ENCODE assay signal across 1 cellular context in the genomic region with DNA sequence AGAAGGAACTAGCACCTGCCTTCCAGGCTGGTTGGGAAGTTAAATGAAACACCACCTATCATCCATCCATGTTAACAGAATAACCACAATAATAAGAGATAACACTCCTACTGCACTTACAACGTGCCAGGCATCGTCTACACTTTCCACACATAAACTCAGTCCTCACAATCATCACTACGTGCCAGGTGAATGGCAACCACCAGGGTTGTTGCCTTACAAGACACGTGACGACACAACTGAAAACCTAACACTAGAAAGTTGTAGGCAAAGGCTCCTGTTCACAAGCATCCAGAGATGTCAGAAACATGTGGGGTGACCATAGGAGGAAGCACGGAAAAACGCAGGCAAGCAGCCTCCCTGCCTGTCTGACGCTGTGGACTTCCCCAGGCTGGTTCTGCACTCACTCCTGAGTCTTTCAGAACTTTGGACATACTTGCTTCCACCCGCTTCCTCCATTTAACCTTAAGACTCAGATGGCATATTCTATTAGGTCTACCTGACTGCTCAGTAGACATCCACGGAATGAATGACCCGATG.
TF ChIP-seq lines count a peak whose summit lies in the region.

No MANE protein-coding gene starts in this region.

TF ChIP-seq in GM23338, 12 proteins besides CTCF, POLR2A, EP300 and RAD21 (continued from another document):
- TF ChIP-seq, protein P1, sequence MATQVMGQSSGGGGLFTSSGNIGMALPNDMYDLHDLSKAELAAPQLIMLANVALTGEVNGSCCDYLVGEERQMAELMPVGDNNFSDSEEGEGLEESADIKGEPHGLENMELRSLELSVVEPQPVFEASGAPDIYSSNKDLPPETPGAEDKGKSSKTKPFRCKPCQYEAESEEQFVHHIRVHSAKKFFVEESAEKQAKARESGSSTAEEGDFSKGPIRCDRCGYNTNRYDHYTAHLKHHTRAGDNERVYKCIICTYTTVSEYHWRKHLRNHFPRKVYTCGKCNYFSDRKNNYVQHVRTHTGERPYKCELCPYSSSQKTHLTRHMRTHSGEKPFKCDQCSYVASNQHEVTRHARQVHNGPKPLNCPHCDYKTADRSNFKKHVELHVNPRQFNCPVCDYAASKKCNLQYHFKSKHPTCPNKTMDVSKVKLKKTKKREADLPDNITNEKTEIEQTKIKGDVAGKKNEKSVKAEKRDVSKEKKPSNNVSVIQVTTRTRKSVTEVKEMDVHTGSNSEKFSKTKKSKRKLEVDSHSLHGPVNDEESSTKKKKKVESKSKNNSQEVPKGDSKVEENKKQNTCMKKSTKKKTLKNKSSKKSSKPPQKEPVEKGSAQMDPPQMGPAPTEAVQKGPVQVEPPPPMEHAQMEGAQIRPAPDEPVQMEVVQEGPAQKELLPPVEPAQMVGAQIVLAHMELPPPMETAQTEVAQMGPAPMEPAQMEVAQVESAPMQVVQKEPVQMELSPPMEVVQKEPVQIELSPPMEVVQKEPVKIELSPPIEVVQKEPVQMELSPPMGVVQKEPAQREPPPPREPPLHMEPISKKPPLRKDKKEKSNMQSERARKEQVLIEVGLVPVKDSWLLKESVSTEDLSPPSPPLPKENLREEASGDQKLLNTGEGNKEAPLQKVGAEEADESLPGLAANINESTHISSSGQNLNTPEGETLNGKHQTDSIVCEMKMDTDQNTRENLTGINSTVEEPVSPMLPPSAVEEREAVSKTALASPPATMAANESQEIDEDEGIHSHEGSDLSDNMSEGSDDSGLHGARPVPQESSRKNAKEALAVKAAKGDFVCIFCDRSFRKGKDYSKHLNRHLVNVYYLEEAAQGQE (IDR thresholded peaks at IDR 0.05; ENCODE audit: unreplicated experiment) = no peak
- TF ChIP-seq POLR2AphosphoS5 (IDR thresholded peaks at IDR 0.05; ENCODE audit: low read depth) (no peak), STAT1 (IDR thresholded peaks at IDR 0.05; ENCODE audit: unreplicated experiment) (no peak), NANOG (IDR thresholded peaks at IDR 0.05; ENCODE audit: borderline replicate concordance) (no peak), CREB1 (CRISPR knock-in tag; IDR thresholded peaks at IDR 0.05; ENCODE audit: low read depth) (no peak), ZNF331 (CRISPR knock-in tag; IDR thresholded peaks at IDR 0.05; ENCODE audit: low read depth) (no peak), EZH2 (IDR thresholded peaks at IDR 0.05; ENCODE audit: low read depth, unreplicated experiment) (no peak), ZNF114 (CRISPR knock-in tag; IDR thresholded peaks at IDR 0.05) (no peak), JUNB (IDR thresholded peaks at IDR 0.05; ENCODE audit: unreplicated experiment) (no peak)
- TF ChIP-seq, protein P2, sequence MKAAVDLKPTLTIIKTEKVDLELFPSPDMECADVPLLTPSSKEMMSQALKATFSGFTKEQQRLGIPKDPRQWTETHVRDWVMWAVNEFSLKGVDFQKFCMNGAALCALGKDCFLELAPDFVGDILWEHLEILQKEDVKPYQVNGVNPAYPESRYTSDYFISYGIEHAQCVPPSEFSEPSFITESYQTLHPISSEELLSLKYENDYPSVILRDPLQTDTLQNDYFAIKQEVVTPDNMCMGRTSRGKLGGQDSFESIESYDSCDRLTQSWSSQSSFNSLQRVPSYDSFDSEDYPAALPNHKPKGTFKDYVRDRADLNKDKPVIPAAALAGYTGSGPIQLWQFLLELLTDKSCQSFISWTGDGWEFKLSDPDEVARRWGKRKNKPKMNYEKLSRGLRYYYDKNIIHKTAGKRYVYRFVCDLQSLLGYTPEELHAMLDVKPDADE (IDR thresholded peaks at IDR 0.05) = no peak
- TF ChIP-seq, protein P3, sequence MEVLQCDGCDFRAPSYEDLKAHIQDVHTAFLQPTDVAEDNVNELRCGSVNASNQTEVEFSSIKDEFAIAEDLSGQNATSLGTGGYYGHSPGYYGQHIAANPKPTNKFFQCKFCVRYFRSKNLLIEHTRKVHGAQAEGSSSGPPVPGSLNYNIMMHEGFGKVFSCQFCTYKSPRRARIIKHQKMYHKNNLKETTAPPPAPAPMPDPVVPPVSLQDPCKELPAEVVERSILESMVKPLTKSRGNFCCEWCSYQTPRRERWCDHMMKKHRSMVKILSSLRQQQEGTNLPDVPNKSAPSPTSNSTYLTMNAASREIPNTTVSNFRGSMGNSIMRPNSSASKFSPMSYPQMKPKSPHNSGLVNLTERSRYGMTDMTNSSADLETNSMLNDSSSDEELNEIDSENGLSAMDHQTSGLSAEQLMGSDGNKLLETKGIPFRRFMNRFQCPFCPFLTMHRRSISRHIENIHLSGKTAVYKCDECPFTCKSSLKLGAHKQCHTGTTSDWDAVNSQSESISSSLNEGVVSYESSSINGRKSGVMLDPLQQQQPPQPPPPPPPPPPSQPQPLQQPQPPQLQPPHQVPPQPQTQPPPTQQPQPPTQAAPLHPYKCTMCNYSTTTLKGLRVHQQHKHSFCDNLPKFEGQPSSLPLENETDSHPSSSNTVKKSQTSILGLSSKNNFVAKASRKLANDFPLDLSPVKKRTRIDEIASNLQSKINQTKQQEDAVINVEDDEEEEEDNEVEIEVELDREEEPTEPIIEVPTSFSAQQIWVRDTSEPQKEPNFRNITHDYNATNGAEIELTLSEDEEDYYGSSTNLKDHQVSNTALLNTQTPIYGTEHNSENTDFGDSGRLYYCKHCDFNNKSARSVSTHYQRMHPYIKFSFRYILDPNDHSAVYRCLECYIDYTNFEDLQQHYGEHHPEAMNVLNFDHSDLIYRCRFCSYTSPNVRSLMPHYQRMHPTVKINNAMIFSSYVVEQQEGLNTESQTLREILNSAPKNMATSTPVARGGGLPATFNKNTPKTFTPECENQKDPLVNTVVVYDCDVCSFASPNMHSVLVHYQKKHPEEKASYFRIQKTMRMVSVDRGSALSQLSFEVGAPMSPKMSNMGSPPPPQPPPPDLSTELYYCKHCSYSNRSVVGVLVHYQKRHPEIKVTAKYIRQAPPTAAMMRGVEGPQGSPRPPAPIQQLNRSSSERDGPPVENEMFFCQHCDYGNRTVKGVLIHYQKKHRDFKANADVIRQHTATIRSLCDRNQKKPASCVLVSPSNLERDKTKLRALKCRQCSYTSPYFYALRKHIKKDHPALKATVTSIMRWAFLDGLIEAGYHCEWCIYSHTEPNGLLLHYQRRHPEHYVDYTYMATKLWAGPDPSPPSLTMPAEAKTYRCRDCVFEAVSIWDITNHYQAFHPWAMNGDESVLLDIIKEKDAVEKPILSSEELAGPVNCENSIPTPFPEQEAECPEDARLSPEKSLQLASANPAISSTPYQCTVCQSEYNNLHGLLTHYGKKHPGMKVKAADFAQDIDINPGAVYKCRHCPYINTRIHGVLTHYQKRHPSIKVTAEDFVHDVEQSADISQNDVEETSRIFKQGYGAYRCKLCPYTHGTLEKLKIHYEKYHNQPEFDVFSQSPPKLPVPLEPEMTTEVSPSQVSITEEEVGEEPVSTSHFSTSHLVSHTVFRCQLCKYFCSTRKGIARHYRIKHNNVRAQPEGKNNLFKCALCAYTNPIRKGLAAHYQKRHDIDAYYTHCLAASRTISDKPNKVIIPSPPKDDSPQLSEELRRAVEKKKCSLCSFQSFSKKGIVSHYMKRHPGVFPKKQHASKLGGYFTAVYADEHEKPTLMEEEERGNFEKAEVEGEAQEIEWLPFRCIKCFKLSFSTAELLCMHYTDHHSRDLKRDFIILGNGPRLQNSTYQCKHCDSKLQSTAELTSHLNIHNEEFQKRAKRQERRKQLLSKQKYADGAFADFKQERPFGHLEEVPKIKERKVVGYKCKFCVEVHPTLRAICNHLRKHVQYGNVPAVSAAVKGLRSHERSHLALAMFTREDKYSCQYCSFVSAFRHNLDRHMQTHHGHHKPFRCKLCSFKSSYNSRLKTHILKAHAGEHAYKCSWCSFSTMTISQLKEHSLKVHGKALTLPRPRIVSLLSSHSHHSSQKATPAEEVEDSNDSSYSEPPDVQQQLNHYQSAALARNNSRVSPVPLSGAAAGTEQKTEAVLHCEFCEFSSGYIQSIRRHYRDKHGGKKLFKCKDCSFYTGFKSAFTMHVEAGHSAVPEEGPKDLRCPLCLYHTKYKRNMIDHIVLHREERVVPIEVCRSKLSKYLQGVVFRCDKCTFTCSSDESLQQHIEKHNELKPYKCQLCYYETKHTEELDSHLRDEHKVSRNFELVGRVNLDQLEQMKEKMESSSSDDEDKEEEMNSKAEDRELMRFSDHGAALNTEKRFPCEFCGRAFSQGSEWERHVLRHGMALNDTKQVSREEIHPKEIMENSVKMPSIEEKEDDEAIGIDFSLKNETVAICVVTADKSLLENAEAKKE (CRISPR knock-in tag; IDR thresholded peaks at IDR 0.05) = no peak
